ENCODE assay signal across 34 cellular contexts in the genomic region with DNA sequence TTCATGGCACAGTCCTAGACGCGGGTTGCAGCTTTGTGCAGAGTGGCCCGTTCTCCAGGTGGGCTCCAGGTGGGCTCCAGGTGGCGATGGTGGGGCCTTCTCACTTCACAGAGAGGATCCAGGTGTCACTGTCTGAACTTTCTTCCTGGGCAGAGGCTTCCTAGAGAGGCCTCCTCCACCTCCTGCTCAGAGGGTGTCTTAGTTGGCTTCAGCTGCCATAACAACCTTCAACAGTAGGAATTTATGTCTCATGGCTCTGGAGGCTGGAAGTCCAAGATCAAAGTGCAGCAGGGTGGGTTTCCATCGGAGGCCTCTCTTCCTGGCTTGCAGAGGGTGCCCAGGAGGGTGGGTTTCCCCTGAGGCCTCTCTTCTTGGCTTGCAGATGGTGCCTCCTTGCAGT.
DNase-seq lines count a peak whose midpoint lies in the region; FAIRE-seq and TF ChIP-seq lines count a peak whose summit lies in the region.
"Had no signal": no experiment of that assay in that cellular context is flagged by ENCODE, and none has a peak within 500 bp of the region (broad histone marks: within the 10 kb centered on the region; RNA-seq: fewer than 3 reads in every experiment).

No MANE protein-coding gene starts in this region.

- peak; percentile 89 for DNase-seq in esophagus muscularis mucosa (ENCODE audit: extremely low spot score)
- peak; percentile 66 for DNase-seq in osteocyte (ENCODE audit: extremely low spot score, unreplicated experiment)
- DNase-seq in type B pancreatic cell (ENCODE audit: extremely low spot score, unreplicated experiment) = peak; percentile 34
- DNase-seq in brain microvascular endothelial cell = no peak
- no peak for DNase-seq in urothelium cell line (ENCODE audit: low spot score)
- no peak for DNase-seq in COR-L47 (lab: John Stamatoyannopoulos, UW)
- DNase-seq: 8988T; ACHN; AML-193; BE2C; C1 segment of cervical spinal cord; Caco-2; Calu3; CD4-positive, alpha-beta memory T cell; CD4-positive, alpha-beta T cell; CD4-positive, CD25-positive, alpha-beta regulatory T cell; CD8-positive, alpha-beta memory T cell; CD8-positive, alpha-beta T cell; DMS 273 treated with DMSO at 0.1 percent for 48 hours; DMS153; DMS53; DMS79; DMS79 treated with DMSO at 0.1 percent for 48 hours; DND-41; EL had no signal

- in situ Hi-C loops in brain microvascular endothelial cell (cut with HindIII; ENCODE audit: low pct_ligation_motif_present, low sequenced_read_pairs) = no loop called here

- H3K36me3 ChIP-seq in esophagus muscularis mucosa = no peaks in the 10 kb centered on the region
- no peaks in the 10 kb centered on the region for H3K36me3 ChIP-seq in brain microvascular endothelial cell (replicated peaks)
- H3K36me3 ChIP-seq: BE2C; BLaER1; BLaER1 treated with 17β-estradiol and CSF1 and Interleukin-3, amounts not matched to agents 10 nM and 100 nM had no signal

- TF ChIP-seq CTCF in esophagus muscularis mucosa (IDR thresholded peaks at IDR 0.05) (no peak), osteocyte (IDR thresholded peaks at IDR 0.05) (no peak), type B pancreatic cell (conservative IDR thresholded peaks at IDR 0.05) (no peak), brain microvascular endothelial cell (IDR thresholded peaks at IDR 0.05; ENCODE audit: low read depth, low read length, missing control alignments) (no peak)

- H3K27me3 Mint-ChIP-seq in osteocyte (ENCODE audit: unreplicated experiment) = no peaks in the 10 kb centered on the region
- H3K27me3 Mint-ChIP-seq in type B pancreatic cell = no peaks in the 10 kb centered on the region
- H3K27me3 Mint-ChIP-seq: B cell; CD4-positive, alpha-beta memory T cell; CD4-positive, alpha-beta T cell; CD4-positive, CD25-positive, alpha-beta regulatory T cell had no signal

- H3K27ac ChIP-seq in esophagus muscularis mucosa (replicated peaks in 1 of 4) (no peak overlapping the region), brain microvascular endothelial cell (no peak overlapping the region)
- H3K27ac ChIP-seq: 22Rv1; A549; BLaER1; BLaER1 treated with 17β-estradiol and CSF1 and Interleukin-3, amounts not matched to agents 10 nM and 100 nM; C4-2B had no signal

- peaks cover 0 to 8% (median 2%) of the 10 kb centered on the region in 4 donors for H3K9me3 ChIP-seq in esophagus muscularis mucosa
- H3K9me3 ChIP-seq: BE2C, Caco-2 had no signal

- no peak overlapping the region for H3K4me3 ChIP-seq in esophagus muscularis mucosa
- H3K4me3 ChIP-seq in brain microvascular endothelial cell (ENCODE audit: low read depth, low read length) = no peak overlapping the region
- H3K4me3 ChIP-seq: A549; BLaER1; BLaER1 treated with 17β-estradiol and CSF1 and Interleukin-3, amounts not matched to agents 10 nM and 100 nM had no signal

- no peak for TF ChIP-seq EP300 in esophagus muscularis mucosa (IDR thresholded peaks at IDR 0.05)

- H3K9me3 Mint-ChIP-seq in osteocyte (ENCODE audit: unreplicated experiment) = peaks cover 51% of the 10 kb centered on the region
- H3K9me3 Mint-ChIP-seq in type B pancreatic cell = peaks cover 4% of the 10 kb centered on the region
- H3K9me3 Mint-ChIP-seq: CD4-positive, alpha-beta T cell; CD8-positive, alpha-beta T cell had no signal

- no peak overlapping the region for H3K4me3 Mint-ChIP-seq in osteocyte (ENCODE audit: unreplicated experiment)
- no peak overlapping the region for H3K4me3 Mint-ChIP-seq in type B pancreatic cell
- H3K4me3 Mint-ChIP-seq: B cell; CD14-positive monocyte; CD4-positive, alpha-beta T cell; CD4-positive, CD25-positive, alpha-beta regulatory T cell; CD8-positive, alpha-beta memory T cell; CD8-positive, alpha-beta T cell had no signal

- H3K27ac Mint-ChIP-seq in osteocyte (ENCODE audit: unreplicated experiment) (no peak overlapping the region), type B pancreatic cell (no peak overlapping the region)
- H3K27ac Mint-ChIP-seq: B cell; CD14-positive monocyte; CD4-positive, alpha-beta memory T cell; CD4-positive, alpha-beta T cell; CD4-positive, CD25-positive, alpha-beta regulatory T cell; CD8-positive, alpha-beta T cell had no signal

- H3K4me1 ChIP-seq in esophagus muscularis mucosa = no peaks in the 10 kb centered on the region
- H3K4me1 ChIP-seq: A549; BE2C; BLaER1; BLaER1 treated with 17β-estradiol and CSF1 and Interleukin-3, amounts not matched to agents 10 nM and 100 nM; Caco-2 had no signal

- FAIRE-seq in urothelium cell line (lab: Jason Lieb, UNC) = no peak
- FAIRE-seq: A204.1, A549, D721Med had no signal

- intact Hi-C loops in esophagus muscularis mucosa (cut with DNase I) = no loop called here

- peaks cover 1% of the 10 kb centered on the region for H3K36me3 Mint-ChIP-seq in osteocyte (ENCODE audit: unreplicated experiment)
- peaks cover 4% of the 10 kb centered on the region for H3K36me3 Mint-ChIP-seq in type B pancreatic cell
- H3K36me3 Mint-ChIP-seq: CD14-positive monocyte; CD4-positive, CD25-positive, alpha-beta regulatory T cell; CD8-positive, alpha-beta T cell had no signal

- H3K4me1 Mint-ChIP-seq in osteocyte (ENCODE audit: unreplicated experiment) (no peaks in the 10 kb centered on the region), type B pancreatic cell (ENCODE audit: unreplicated experiment) (no peaks in the 10 kb centered on the region)
- H3K4me1 Mint-ChIP-seq: B cell; CD14-positive monocyte; CD4-positive, alpha-beta memory T cell; CD4-positive, CD25-positive, alpha-beta regulatory T cell; CD8-positive, alpha-beta memory T cell had no signal

- H3K27me3 ChIP-seq in esophagus muscularis mucosa (no peaks in the 10 kb centered on the region), brain microvascular endothelial cell (replicated peaks) (no peaks in the 10 kb centered on the region)
- H3K27me3 ChIP-seq: BE2C, BLaER1 had no signal

- no peak for TF ChIP-seq POLR2A in esophagus muscularis mucosa (IDR thresholded peaks at IDR 0.05; ENCODE audit: low read depth)

- 78% methylated on average over 5 of the region's 5 CpGs for WGBS in esophagus muscularis mucosa

Comparison
In these comparisons a context has a peak if more than half of its experiments do, and no peak if none do; other contexts are left out.
1. DNase-seq: peak in esophagus muscularis mucosa (single experiment), osteocyte (single experiment) and type B pancreatic cell (single experiment); none in brain microvascular endothelial cell (single experiment), urothelium cell line (single experiment) and COR-L47 (single experiment).